Comparison of ENCODE assay signal across 1 cellular context in genomic region chr13:112657850-112658445, GRCh38.
A peak's percentile ranks its signal among the peaks of the same experiment; 100 is the strongest.
TF ChIP-seq lines count a peak whose summit lies in the region.

No MANE protein-coding gene starts in this region.

TF ChIP-seq in HEK293, 187 proteins besides CTCF, POLR2A, EP300 and RAD21 (continued from another document):
- TF ChIP-seq ZNF280C (tag by site-specific recombination; IDR thresholded peaks at IDR 0.05) (no peak), ZNF112 (tag by site-specific recombination; IDR thresholded peaks at IDR 0.05) (no peak), ZFP37 (tag by site-specific recombination; IDR thresholded peaks at IDR 0.05) (0 out of 2 replicates have a peak, but pooled peaks have one; percentile 24), ZNF488 (tag by site-specific recombination; IDR thresholded peaks at IDR 0.05) (no peak), ZNF501 (tag by site-specific recombination; IDR thresholded peaks at IDR 0.05) (no peak), HIC1 (tag by site-specific recombination; IDR thresholded peaks at IDR 0.05) (peak; percentile 73), ZNF560 (tag by site-specific recombination; IDR thresholded peaks at IDR 0.05; ENCODE audit: borderline replicate concordance) (no peak), BCL6B (tag by site-specific recombination; IDR thresholded peaks at IDR 0.05) (no peak), WT1 (tag by site-specific recombination; IDR thresholded peaks at IDR 0.05) (no peak), ZNF621 (tag by site-specific recombination; IDR thresholded peaks at IDR 0.05) (no peak), ZNF274 (IDR thresholded peaks at IDR 0.05; ENCODE audit: low read length) (no peak), ZNF274 (tag by site-specific recombination; IDR thresholded peaks at IDR 0.05; ENCODE audit: borderline replicate concordance) (no peak), ZNF791 (tag by site-specific recombination; IDR thresholded peaks at IDR 0.05) (no peak), ZNF473 (tag by site-specific recombination; IDR thresholded peaks at IDR 0.05) (no peak), AEBP2 (tag by site-specific recombination; IDR thresholded peaks at IDR 0.05; ENCODE audit: borderline replicate concordance) (no peak), ZBTB11 (tag by site-specific recombination; conservative IDR thresholded peaks at IDR 0.05; ENCODE audit: low read depth) (no peak), ZNF26 (tag by site-specific recombination; IDR thresholded peaks at IDR 0.05) (no peak), ZNF654 (tag by site-specific recombination; IDR thresholded peaks at IDR 0.05; ENCODE audit: low read depth) (no peak), ZNF169 (tag by site-specific recombination; IDR thresholded peaks at IDR 0.05) (no peak), ZNF670 (tag by site-specific recombination; IDR thresholded peaks at IDR 0.05; ENCODE audit: low read depth) (no peak), ZNF398 (tag by site-specific recombination; IDR thresholded peaks at IDR 0.05) (no peak)
TF ChIP-seq in HEK293: peak in this region for 4.
